ENCODE assay signal across 8 cellular contexts in genomic region chr7:12638851-12639467, GRCh38. TPM values are rescaled to one million over a fixed set of nuclear protein-coding genes. Genes with fewer than 3 reads are reported as not detected.
DNase-seq lines count a peak whose midpoint lies in the region; ATAC-seq, FAIRE-seq and TF ChIP-seq lines count a peak whose summit lies in the region.

No MANE protein-coding gene starts in this region.

- POLR2A ChIA-PET in K562 (lab: Yijun Ruan, JAX) = interaction anchor here (0.9 kb wide), 1 partner anchor 8 kb away, joined by 3 read pairs; no protein-coding TSS in a partner anchor

- peak; percentile 86 to 90 for TF ChIP-seq RAD21 in K562 (CRISPR knock-in tag; conservative IDR thresholded peaks at IDR 0.05 in 1 of 2, IDR thresholded peaks at IDR 0.05 in 1 of 2)

- no peak overlapping the region for H3K27ac ChIP-seq in K562 (ENCODE audit: extremely low read depth, low read depth, low read length)

- H3K79me2 ChIP-seq in K562 (ENCODE audit: control insufficient read depth, insufficient read depth, low read length) = no peaks in the 10 kb centered on the region

- intact Hi-C loops in K562 (cut with micrococcal nuclease) = loop anchor here (1.0 to 5.0 kb wide), 4 partner anchors 48 to 624 kb away; partner anchors contain the start of gene ARL4A

- H3K36me3 ChIP-seq in K562 (ENCODE audit: control insufficient read depth, insufficient read depth, low read length) = peaks cover 15% of the 10 kb centered on the region; the same call in 2 of the 3 replicates

- CTCF ChIA-PET in K562 (lab: Yijun Ruan, JAX; ENCODE audit: low intra/inter-chr PET ratio) = interaction anchor here (0.6 to 2.4 kb wide), 3 partner anchors 430 to 624 kb away, joined by 3 to 11 read pairs (median 4); no protein-coding TSS in a partner anchor

- no peak for TF ChIP-seq POLR2A in K562 (conservative IDR thresholded peaks at IDR 0.05)

- no peak overlapping the region for H3K4me3 ChIP-seq in K562

- in situ Hi-C loops in K562 (cut with MboI) = no loop called here

- no peaks in the 10 kb centered on the region for H4K20me1 ChIP-seq in K562 (replicated peaks; ENCODE audit: control insufficient read depth, insufficient read depth, low read length)

- BruUV-seq in K562 (replicated peaks; lab: Mats Ljungman, UMichigan) = no TSS peak

- TF ChIP-seq EP300 in K562 (IDR thresholded peaks at IDR 0.05; ENCODE audit: low read length) = no peak

- DNase-seq in NCI-H2107 treated with DMSO at 0.1 percent for 48 hours (lab: John Stamatoyannopoulos, UW; ENCODE audit: unreplicated experiment) = peak; percentile 56
- no peak for DNase-seq in NCI-H2107 (lab: John Stamatoyannopoulos, UW)
- peak; percentile 38 for DNase-seq in NCI-H226
- DNase-seq in K562 (ENCODE audit: extremely low read depth in 1 of 4, low spot score in 3 of 4) = peak; percentile 19 to 46 (median 24)
- DNase-seq in left lobe of liver (ENCODE audit: low spot score) = no peak
- no peak for DNase-seq in islet precursor cell

- H3K9me3 ChIP-seq in K562 (replicated peaks; ENCODE audit: control insufficient read depth, insufficient read depth, low read depth, low read length) = no peaks in the 10 kb centered on the region

- no peaks in the 10 kb centered on the region for H3K27me3 ChIP-seq in K562 (ENCODE audit: control insufficient read depth in 2 of 2, insufficient read depth in 2 of 2, low read length in 2 of 2)

- no peak overlapping the region for H3K4me2 ChIP-seq in K562 (ENCODE audit: insufficient read depth, low read length)

- 4% methylated on average over 6 of the region's 6 CpGs for WGBS in K562 (ENCODE audit: insufficient coverage, low coverage, missing lambda C conversion rate)

- peak; percentile 92 for FAIRE-seq in K562 (lab: Jason Lieb, UNC)

- H3K9me1 ChIP-seq in K562 (ENCODE audit: control insufficient read depth, insufficient read depth, low read length) = no peaks in the 10 kb centered on the region

- ATAC-seq in HG02571 (IDR thresholded peaks at IDR 0.05; ENCODE audit: unreplicated experiment) = peak; percentile 43
- peak; percentile 61 for ATAC-seq in K562
- peak; percentile 83 for ATAC-seq in left lobe of liver
- no peak for ATAC-seq in GM19455 (IDR thresholded peaks at IDR 0.05; ENCODE audit: unreplicated experiment)

- H3K9ac ChIP-seq in K562 (ENCODE audit: insufficient read depth in 1 of 2, low read depth in 2 of 2, low read length in 2 of 2) = no peak overlapping the region

- no peaks in the 10 kb centered on the region; a peak in 4 of 5 replicates for H3K4me1 ChIP-seq in K562 (replicated peaks in 1 of 2; ENCODE audit: control insufficient read depth in 2 of 2, insufficient read depth in 2 of 2, low read length in 2 of 2)

- H2AFZ ChIP-seq in K562 (ENCODE audit: low read depth, low read length) = peak overlapping the region; percentile 24; the same call in 1 of the 2 replicates

- peak in 2 of 3 experiments; percentile 44 to 78; a peak in 4 of 6 replicates for TF ChIP-seq CTCF in K562 (IDR thresholded peaks at IDR 0.05 in 2 of 3, conservative IDR thresholded peaks at IDR 0.05 in 1 of 3; ENCODE audit: insufficient read depth in 2 of 3, low read depth in 1 of 3, low read length in 3 of 3)

TF ChIP-seq in K562, 482 proteins besides CTCF, POLR2A, EP300 and RAD21 (continues in another document):
- peak; percentile 4; the same call in 1 of the 2 replicates for TF ChIP-seq MBD1 (CRISPR knock-in tag; IDR thresholded peaks at IDR 0.05)
- peak; percentile 52 for TF ChIP-seq SMC3 (conservative IDR thresholded peaks at IDR 0.05; ENCODE audit: insufficient read depth, low read depth, low read length)
- TF ChIP-seq ZBTB40 (IDR thresholded peaks at IDR 0.05) = no peak
- no peak for TF ChIP-seq ZBTB40 (CRISPR knock-in tag; IDR thresholded peaks at IDR 0.05)

RNA-seq across cellular contexts. Expression of gene ARL4A, which starts 48.5 kb away (rescaled TPM):
- 106 and 313 TPM in 2 replicates for total RNA-seq in K562 (2011; cell fraction: chromatin; rRNA removed; ENCODE audit: low replicate concordance)
- total RNA-seq in K562 (2011; cell fraction: nucleolus; rRNA removed) = 71.9 and 88.4 TPM in 2 replicates
- total RNA-seq in K562 (2011; cell fraction: nucleoplasm; rRNA removed) = 146 and 153 TPM in 2 replicates
- total RNA-seq in K562 (2014; rRNA removed) (96.3 and 118 TPM in 2 replicates), K562 (2014; rRNA removed; fragmentation: Illumina TruSeq; extraction: Trizol) (226 and 276 TPM in 2 replicates), K562 (2015; rRNA removed; fragmentation: Illumina TruSeq; extraction: Trizol) (118 and 129 TPM in 2 replicates), K562 (2021) (130 and 134 TPM in 2 replicates), left lobe of liver (5.8 TPM)
- polyA plus RNA-seq in K562 (2011; rRNA removed) (170 and 244 TPM in 2 replicates), K562 (2014; fragmentation: Illumina TruSeq; extraction: Trizol) (172 and 178 TPM in 2 replicates), K562 (2014; fragmentation: Nextera tagmentation; extraction: Ambion mirVana) (100 to 1,000 TPM; 553 to 688 TPM), K562 (2014; rRNA removed) (143 and 153 TPM in 2 replicates)
- 44.4 and 98.4 TPM in 2 replicates for polyA plus RNA-seq in K562 (2011; cell fraction: cytosol; rRNA removed)
- polyA plus RNA-seq in K562 (2011; cell fraction: nucleus; rRNA removed) = 65.4 and 97.9 TPM in 2 replicates
- 85.7 and 127 TPM in 2 replicates for polyA plus RNA-seq in K562 (2012)
- polyA minus RNA-seq in K562 (2011; rRNA and poly(A)+ RNA removed) = 304 and 306 TPM in 2 replicates
- 57.3 and 86.6 TPM in 2 replicates for polyA minus RNA-seq in K562 (2011; cell fraction: cytosol; rRNA and poly(A)+ RNA removed)
- polyA minus RNA-seq in K562 (2011; cell fraction: nucleus; rRNA and poly(A)+ RNA removed) = 110 and 254 TPM in 2 replicates

Comparison
In these comparisons a context has a peak if more than half of its experiments do, and no peak if none do; other contexts are left out.
1. DNase-seq: peak in NCI-H2107 treated with DMSO at 0.1 percent for 48 hours (single experiment), NCI-H226 (single experiment) and K562 (4 of 4); none in NCI-H2107 (single experiment), left lobe of liver (single experiment) and islet precursor cell (single experiment).
2. RNA of gene ARL4A, which starts 48.5 kb away (total RNA-seq): 71.9 to 313 TPM in K562; 5.8 TPM in left lobe of liver (single experiment); every median in the first group is over 10 times any median in the second.